2 cellular contexts compared by ENCODE assay signal in genomic region chr10:33314788-33315561, GRCh38.
TF ChIP-seq lines count a peak whose summit lies in the region.

No MANE protein-coding gene starts in this region.

TF ChIP-seq in SK-N-SH treated with all-trans-retinoic acid at 6 μM for 48 hours, 23 proteins besides CTCF, POLR2A, EP300 and RAD21 (continued from another document):
- TF ChIP-seq RARB (CRISPR knock-in tag; IDR thresholded peaks at IDR 0.05), result no peak
- no peak for TF ChIP-seq CREB5 (CRISPR knock-in tag; IDR thresholded peaks at IDR 0.05; ENCODE audit: low read depth)
- TF ChIP-seq TSHZ2 (CRISPR knock-in tag; IDR thresholded peaks at IDR 0.05), result no peak
- no peak for TF ChIP-seq ZNF8 (CRISPR knock-in tag; IDR thresholded peaks at IDR 0.05)
- TF ChIP-seq SNAI2 (CRISPR knock-in tag; IDR thresholded peaks at IDR 0.05), result no peak
- TF ChIP-seq TOX (CRISPR knock-in tag; IDR thresholded peaks at IDR 0.05; ENCODE audit: borderline replicate concordance), result no peak
- TF ChIP-seq PPARA (CRISPR knock-in tag; IDR thresholded peaks at IDR 0.05; ENCODE audit: borderline replicate concordance), result no peak
- TF ChIP-seq ESRRG (CRISPR knock-in tag; IDR thresholded peaks at IDR 0.05), result no peak

TF ChIP-seq in SK-N-SH, 30 proteins besides CTCF, POLR2A, EP300 and RAD21 (continued from another document):
- TF ChIP-seq ZBTB33 (IDR thresholded peaks at IDR 0.05; ENCODE audit: borderline replicate concordance, low read depth) (no peak), FOXJ3 (CRISPR knock-in tag; IDR thresholded peaks at IDR 0.05) (no peak)
TF ChIP-seq in SK-N-SH: peak in this region for 0.
